8 cellular contexts compared by ENCODE assay signal in genomic region chr6:27547157-27548075, GRCh38.
DNase-seq lines count a peak whose midpoint lies in the region; ATAC-seq, FAIRE-seq and TF ChIP-seq lines count a peak whose summit lies in the region.

No MANE protein-coding gene starts in this region.

- H4K20me1 ChIP-seq in GM12878 (ENCODE audit: control insufficient read depth, insufficient read depth) = no peaks in the 10 kb centered on the region

- no peak overlapping the region for H3K18ac ChIP-seq in neuronal stem cell (ENCODE audit: low read length)

- H3K9me3 ChIP-seq in GM12878 (replicated peaks; ENCODE audit: control insufficient read depth, insufficient read depth, low read length) (peaks cover 5% of the 10 kb centered on the region; the same call in 2 of the 3 replicates), neuronal stem cell (replicated peaks in 1 of 2; ENCODE audit: control insufficient read depth in 2 of 2, insufficient read depth in 1 of 2, low read depth in 1 of 2, low read length in 2 of 2) (peaks cover 0 to 6% of the 10 kb centered on the region in 2 donors)

- CTCF ChIA-PET in GM12878 (lab: Yijun Ruan, JAX) = interaction anchor here (1.0 kb wide), 2 partner anchors 29 to 207 kb away, joined by 5 read pairs; no protein-coding TSS in a partner anchor

- no peak for FAIRE-seq in GM12878 (lab: Jason Lieb, UNC)

- no peak overlapping the region for H2BK15ac ChIP-seq in neuronal stem cell (ENCODE audit: low read length)

- no peak overlapping the region for H3K4ac ChIP-seq in neuronal stem cell (ENCODE audit: low read length)

- H3K27ac ChIP-seq in GM12878 (ENCODE audit: control insufficient read depth, insufficient read depth) (no peak overlapping the region), neuronal stem cell (replicated peaks; ENCODE audit: low read length) (no peak overlapping the region), dorsolateral prefrontal cortex (no peak overlapping the region)

- H3K27me3 ChIP-seq in GM12878 (replicated peaks in 1 of 2; ENCODE audit: control insufficient read depth in 2 of 2, insufficient read depth in 2 of 2, low read length in 1 of 2) (no peaks in the 10 kb centered on the region), neuronal stem cell (ENCODE audit: control insufficient read depth in 3 of 3, insufficient read depth in 3 of 3, low read depth in 1 of 3, low read length in 3 of 3) (peaks cover 0 to 42% (median 0%) of the 10 kb centered on the region in 3 experiments), dorsolateral prefrontal cortex (peaks cover 0 to 100% (median 100%) of the 10 kb centered on the region in 45 donors)

- in situ Hi-C loops in GM12878 (cut with MboI) = no loop called here

- no peak overlapping the region for H4K91ac ChIP-seq in neuronal stem cell (ENCODE audit: low read depth, low read length, poor library complexity)

- H2BK5ac ChIP-seq in neuronal stem cell (ENCODE audit: low read length) = no peak overlapping the region

- H3K14ac ChIP-seq in neuronal stem cell (ENCODE audit: low read length) = no peak overlapping the region

- no peaks in the 10 kb centered on the region for H3K36me3 ChIP-seq in GM12878 (ENCODE audit: control insufficient read depth in 2 of 2, insufficient read depth in 2 of 2, low read length in 1 of 2)
- no peaks in the 10 kb centered on the region for H3K36me3 ChIP-seq in neuronal stem cell (replicated peaks in 1 of 2; ENCODE audit: control insufficient read depth in 2 of 2, insufficient read depth in 2 of 2, low read length in 2 of 2)

- no peaks in the 10 kb centered on the region for H3K79me2 ChIP-seq in GM12878 (ENCODE audit: control insufficient read depth, insufficient read depth, low read length)

- H3K9ac ChIP-seq in GM12878 (ENCODE audit: control insufficient read depth, insufficient read depth, low read length) (no peak overlapping the region), neuronal stem cell (ENCODE audit: low read depth, low read length, poor library complexity) (no peak overlapping the region)

- DNase-seq in activated T-cell treated with anti-CD3 and anti-CD28 coated beads for 48 hours (ENCODE audit: low read depth) = peak; percentile 31
- no peak for DNase-seq in activated T-cell treated with anti-CD3 and anti-CD28 coated beads for 4 hours
- peak; percentile 49 to 79 for DNase-seq in NCI-H524 (lab: John Stamatoyannopoulos, UW)
- DNase-seq in GM12878 (ENCODE audit: low read depth, low spot score) = peak; percentile 59
- no peak for DNase-seq in neuronal stem cell (ENCODE audit: low spot score)
- no peak for DNase-seq in dorsolateral prefrontal cortex

- RAD21 ChIA-PET in GM12878 (lab: Charles Lee; ENCODE audit: unreplicated experiment) = interaction anchor here (1.0 kb wide), 1 partner anchor 47 kb away, joined by 5 read pairs; no protein-coding TSS in a partner anchor

- no peak for TF ChIP-seq POLR2A in GM12878 (IDR thresholded peaks at IDR 0.05; ENCODE audit: low read depth, low read length)

- no peak for TF ChIP-seq CTCF in GM12878 (IDR thresholded peaks at IDR 0.05 in 2 of 3, conservative IDR thresholded peaks at IDR 0.05 in 1 of 3; ENCODE audit: control insufficient read depth in 2 of 3, extremely low read depth in 1 of 3, insufficient read depth in 1 of 3, low read depth in 3 of 3, low read length in 3 of 3)
- TF ChIP-seq CTCF in dorsolateral prefrontal cortex (IDR thresholded peaks at IDR 0.05 in 54 of 56, conservative IDR thresholded peaks at IDR 0.05 in 2 of 56; ENCODE audit: low read depth in 1 of 56, partially characterized antibody in 56 of 56) = no peak

- H3K4me2 ChIP-seq in GM12878 (ENCODE audit: control insufficient read depth, insufficient read depth) (peak overlapping the region; percentile 75), neuronal stem cell (ENCODE audit: insufficient read depth, low read length, poor library complexity, severe bottlenecking) (peak overlapping the region; percentile 48)

- no peak for TF ChIP-seq RAD21 in GM12878 (IDR thresholded peaks at IDR 0.05; ENCODE audit: insufficient read depth, low read depth, low read length)

- H3K4me3 ChIP-seq in GM12878 = peak overlapping the region; percentile 77
- peak overlapping the region; percentile 52 to 83 for H3K4me3 ChIP-seq in neuronal stem cell (ENCODE audit: low read length in 2 of 2)
- no peak overlapping the region for H3K4me3 ChIP-seq in dorsolateral prefrontal cortex

- no peak; a peak in 1 of 4 replicates for TF ChIP-seq EP300 in GM12878 (IDR thresholded peaks at IDR 0.05; ENCODE audit: borderline replicate concordance in 1 of 2, control insufficient read depth in 1 of 2, low read depth in 2 of 2, low read length in 2 of 2)

- H3K23ac ChIP-seq in neuronal stem cell (ENCODE audit: low read depth, low read length, poor library complexity) = no peak overlapping the region

- no peaks in the 10 kb centered on the region for H3K79me1 ChIP-seq in neuronal stem cell (ENCODE audit: low read depth, low read length)

- no peak overlapping the region for H2AK5ac ChIP-seq in neuronal stem cell (ENCODE audit: low read depth, low read length)

- BruUV-seq in GM12878 (replicated peaks; lab: Mats Ljungman, UMichigan) = no TSS peak

- peak overlapping the region; percentile 70 for H2AFZ ChIP-seq in GM12878 (ENCODE audit: control insufficient read depth, low read depth, low read length)
- peak overlapping the region; percentile 85 for H2AFZ ChIP-seq in neuronal stem cell (ENCODE audit: low read length)

- H3K4me1 ChIP-seq in GM12878 (ENCODE audit: control insufficient read depth, insufficient read depth, low read length) (no peaks in the 10 kb centered on the region), neuronal stem cell (ENCODE audit: control insufficient read depth in 2 of 2, insufficient read depth in 1 of 2, low read depth in 1 of 2, low read length in 2 of 2) (no peaks in the 10 kb centered on the region)

- SMC1A ChIA-PET in GM12878 (lab: Charles Lee; ENCODE audit: uncharacterized antibody, unreplicated experiment) = interaction anchor here (1.5 to 1.7 kb wide), 2 partner anchors 45 to 252 kb away, joined by 3 to 6 read pairs; no protein-coding TSS in a partner anchor

- no peak overlapping the region for H4K8ac ChIP-seq in neuronal stem cell (ENCODE audit: low read depth, low read length)

- intact Hi-C loops in GM12878 (cut with micrococcal nuclease; ENCODE audit: unreplicated experiment) (loop anchor here (5.0 kb wide), 1 partner anchor 45 kb away; no protein-coding TSS in a partner anchor), dorsolateral prefrontal cortex (cut with DNase I) (no loop called here)

- POLR2A ChIA-PET in GM12878 (lab: Charles Lee) = interaction anchor here (0.6 kb wide), 1 partner anchor 22 kb away, joined by 4 read pairs; no protein-coding TSS in a partner anchor

- no peak overlapping the region for H2BK12ac ChIP-seq in neuronal stem cell (ENCODE audit: low read length)

- 31% methylated on average over 23 of the region's 23 CpGs for WGBS in GM12878 (ENCODE audit: insufficient coverage, insufficient replicate concordance, low lambda C conversion rate, missing lambda C conversion rate)
- WGBS in neuronal stem cell (ENCODE audit: extremely low coverage in 2 of 2, insufficient read length in 2 of 2, insufficient replicate concordance in 1 of 2), 2 donors = no CpG with 5 or more reads among the region's 23 CpGs

- ATAC-seq in GM12878 (peak; percentile 66), HG03342 (IDR thresholded peaks at IDR 0.05; ENCODE audit: unreplicated experiment) (no peak), GM21528 (IDR thresholded peaks at IDR 0.05; ENCODE audit: low FRiP score, unreplicated experiment) (no peak)

- no peak overlapping the region for H2BK120ac ChIP-seq in neuronal stem cell (ENCODE audit: low read depth, low read length)

TF ChIP-seq in GM12878, 131 proteins besides CTCF, POLR2A, EP300 and RAD21 (continues in another document):
- TF ChIP-seq GABPA (IDR thresholded peaks at IDR 0.05; ENCODE audit: low read depth) = peak; percentile 34; the same call in 1 of the 2 replicates
- TF ChIP-seq RFX5 (IDR thresholded peaks at IDR 0.05; ENCODE audit: low read depth, low read length) = no peak
- TF ChIP-seq HDAC6 (IDR thresholded peaks at IDR 0.05; ENCODE audit: unreplicated experiment) = no peak
- TF ChIP-seq E2F8 (IDR thresholded peaks at IDR 0.05; ENCODE audit: low read depth, partially characterized antibody) = no peak
- TF ChIP-seq RAD51 (IDR thresholded peaks at IDR 0.05) = no peak
- TF ChIP-seq TARDBP (IDR thresholded peaks at IDR 0.05; ENCODE audit: borderline replicate concordance) = peak; percentile 87
- no peak for TF ChIP-seq EED (IDR thresholded peaks at IDR 0.05; ENCODE audit: low read depth)
- TF ChIP-seq ZBTB33 (IDR thresholded peaks at IDR 0.05) = no peak
- TF ChIP-seq NR2C1 (IDR thresholded peaks at IDR 0.05) = no peak

Comparison
In these comparisons a context has a peak if more than half of its experiments do, and no peak if none do; other contexts are left out.
1. DNase-seq: peak in activated T-cell treated with anti-CD3 and anti-CD28 coated beads for 48 hours (single experiment), NCI-H524 (2 of 2) and GM12878 (single experiment); none in activated T-cell treated with anti-CD3 and anti-CD28 coated beads for 4 hours (single experiment), neuronal stem cell (single experiment) and dorsolateral prefrontal cortex (0 of 10).
2. H3K4me3 ChIP-seq: peak in GM12878 (single experiment) and neuronal stem cell (2 of 2); none in dorsolateral prefrontal cortex (0 of 59).